Comparison of ENCODE assay signal across 8 cellular contexts in genomic region chr16:89308391-89309333, GRCh38.
A peak's percentile ranks its signal among the peaks of the same experiment; 100 is the strongest.
DNase-seq lines count a peak whose midpoint lies in the region; ATAC-seq and TF ChIP-seq lines count a peak whose summit lies in the region.

No MANE protein-coding gene starts in this region.

- H3K9me3 Mint-ChIP-seq in Calu3 (ENCODE audit: low read depth, unreplicated experiment), result no peaks in the 10 kb centered on the region
- no peaks in the 10 kb centered on the region for H3K9me3 Mint-ChIP-seq in nephron progenitor cell

- no peaks in the 10 kb centered on the region for H3K4me1 ChIP-seq in PC-3 (ENCODE audit: insufficient read depth, low read length)

- H2AFZ ChIP-seq in PC-3 (ENCODE audit: low read length), result no peak overlapping the region

- BruUV-seq in Calu3 (replicated peaks; lab: Mats Ljungman, UMichigan) (no TSS peak), PC-3 (replicated peaks; lab: Mats Ljungman, UMichigan) (no TSS peak)

- H3F3A ChIP-seq in PC-3 (ENCODE audit: low read length, unreplicated experiment), result no peaks in the 10 kb centered on the region

- H3K27ac ChIP-seq in PC-3 (ENCODE audit: low read length), result no peak overlapping the region

- H3K36me3 ChIP-seq in PC-3 (ENCODE audit: low read depth, low read length), result peaks cover 15% of the 10 kb centered on the region; the same call in 1 of the 2 replicates

- DNase-seq in Calu3 (peak; percentile 37), PC-3 (no peak), cardiac fibroblast (ENCODE audit: low read depth in 2 of 2) (no peak), nephron progenitor cell (no peak), NOMO-1 (lab: John Stamatoyannopoulos, UW; ENCODE audit: unreplicated experiment in 2 of 2) (no peak), NCI-H2196 treated with DMSO at 0.1 percent for 48 hours (lab: John Stamatoyannopoulos, UW; ENCODE audit: unreplicated experiment) (no peak)

- TF ChIP-seq CTCF in Calu3 (IDR thresholded peaks at IDR 0.05; ENCODE audit: unreplicated experiment), result peak; percentile 51
- peak; percentile 63 for TF ChIP-seq CTCF in PC-3 (conservative IDR thresholded peaks at IDR 0.05; ENCODE audit: low read depth, low read length)
- TF ChIP-seq CTCF in cardiac fibroblast (IDR thresholded peaks at IDR 0.05; ENCODE audit: low read depth, low read length), result peak; percentile 55
- TF ChIP-seq CTCF in nephron progenitor cell (IDR thresholded peaks at IDR 0.05), result peak; percentile 39

- intact Hi-C loops in Calu3 (cut with micrococcal nuclease; ENCODE audit: unreplicated experiment), result no loop called here
- intact Hi-C loops in PC-3 (cut with micrococcal nuclease), result no loop called here

- no peaks in the 10 kb centered on the region for H3K9me2 ChIP-seq in PC-3 (replicated peaks; ENCODE audit: low read length)

- H3K9ac ChIP-seq in PC-3 (ENCODE audit: low read length), result no peak overlapping the region

- POLR2A ChIA-PET in PC-3 (lab: Charles Lee; ENCODE audit: unreplicated experiment), result no interaction called here

- no peak overlapping the region for H3K4me3 Mint-ChIP-seq in Calu3 (ENCODE audit: low read depth, unreplicated experiment)
- H3K4me3 Mint-ChIP-seq in nephron progenitor cell, result no peak overlapping the region

- CTCF ChIA-PET in Calu3 (lab: Charles Lee), result interaction anchor here (0.6 kb wide), 1 partner anchor 67 kb away, joined by 4 read pairs; no protein-coding TSS in a partner anchor
- CTCF ChIA-PET in PC-3 (lab: Charles Lee), result no interaction called here

- peaks cover 67% of the 10 kb centered on the region for H3K36me3 Mint-ChIP-seq in Calu3 (ENCODE audit: insufficient read depth, unreplicated experiment)
- H3K36me3 Mint-ChIP-seq in nephron progenitor cell (ENCODE audit: low read depth), result peaks cover 66% of the 10 kb centered on the region

- H3K9me3 ChIP-seq in PC-3 (ENCODE audit: low read length), result no peaks in the 10 kb centered on the region

- H3K4me1 Mint-ChIP-seq in Calu3 (ENCODE audit: low read depth, unreplicated experiment) (peaks cover 8% of the 10 kb centered on the region), nephron progenitor cell (peaks cover 5% of the 10 kb centered on the region)

- H3K27me3 Mint-ChIP-seq in Calu3 (ENCODE audit: unreplicated experiment), result no peaks in the 10 kb centered on the region
- H3K27me3 Mint-ChIP-seq in nephron progenitor cell (ENCODE audit: low read depth, poor library complexity), result peaks cover 3% of the 10 kb centered on the region

- H3K79me2 ChIP-seq in PC-3 (ENCODE audit: low read length), result peaks cover 78% of the 10 kb centered on the region

- no peaks in the 10 kb centered on the region for H3K27me3 ChIP-seq in PC-3 (ENCODE audit: low read length)

- H3K27ac Mint-ChIP-seq in Calu3 (ENCODE audit: unreplicated experiment) (no peak overlapping the region), nephron progenitor cell (no peak overlapping the region)

- no peak overlapping the region for H3K4me2 ChIP-seq in PC-3 (ENCODE audit: low read length)

- no peak overlapping the region for H3K4me3 ChIP-seq in PC-3 (ENCODE audit: low read length)
- no peak overlapping the region for H3K4me3 ChIP-seq in cardiac fibroblast (replicated peaks in 1 of 2; ENCODE audit: low read depth in 2 of 2, low read length in 2 of 2)

- 0 out of 2 replicates have a peak, but pooled peaks cover 7% of the 10 kb centered on the region for H4K20me1 ChIP-seq in PC-3 (ENCODE audit: low read length)

- ATAC-seq in PC-3 (no peak), GM21423 (IDR thresholded peaks at IDR 0.05; ENCODE audit: unreplicated experiment) (no peak), HG03159 (IDR thresholded peaks at IDR 0.05; ENCODE audit: unreplicated experiment) (no peak)
